In genomic region chr19:6671960-6672359, GRCh38 we compare ENCODE assay signal across 29 cellular contexts. TPM values are rescaled to one million over a fixed set of nuclear protein-coding genes. Genes with fewer than 3 reads are reported as not detected.
DNase-seq lines count a peak whose midpoint lies in the region; ATAC-seq and TF ChIP-seq lines count a peak whose summit lies in the region.
"Had no signal": no experiment of that assay in that cellular context is flagged by ENCODE, and none has a peak within 500 bp of the region (broad histone marks: within the 10 kb centered on the region; RNA-seq: fewer than 3 reads in every experiment).

No MANE protein-coding gene starts in this region.

- no peak overlapping the region for H2AK5ac ChIP-seq in mesenchymal stem cell (ENCODE audit: low read length, severe bottlenecking)
- H2AK5ac ChIP-seq in mesendoderm (ENCODE audit: low read length): no peak overlapping the region

- H3K9me3 ChIP-seq in CD8-positive, alpha-beta memory T cell (ENCODE audit: low read length): no peaks in the 10 kb centered on the region
- H3K9me3 ChIP-seq in mesenchymal stem cell (ENCODE audit: control insufficient read depth, low read length): no peaks in the 10 kb centered on the region
- H3K9me3 ChIP-seq: esophagus muscularis mucosa, heart right ventricle, SJCRH30 had no signal

- no peaks in the 10 kb centered on the region for H3K27me3 ChIP-seq in CD8-positive, alpha-beta memory T cell (ENCODE audit: insufficient read depth, low read length, poor library complexity, severe bottlenecking)
- H3K27me3 ChIP-seq in mesenchymal stem cell (ENCODE audit: control insufficient read depth in 1 of 2, insufficient read depth in 1 of 2, low read length in 2 of 2) (peaks cover 0 to 8% of the 10 kb centered on the region in 2 experiments), mesendoderm (ENCODE audit: insufficient read depth, low read length, poor library complexity) (no peaks in the 10 kb centered on the region)
- H3K27me3 ChIP-seq: neural progenitor cell, SJCRH30 had no signal

- H3K4me3 ChIP-seq in CD8-positive, alpha-beta memory T cell (ENCODE audit: low read length): no peak overlapping the region
- H3K4me3 ChIP-seq in mesenchymal stem cell (ENCODE audit: insufficient read depth in 1 of 2, low read depth in 1 of 2, low read length in 2 of 2) (no peak overlapping the region), mesendoderm (ENCODE audit: low read length) (no peak overlapping the region)
- H3K4me3 ChIP-seq: esophagus muscularis mucosa, heart right ventricle, lung, neural progenitor cell, SJCRH30 had no signal

- H3K36me3 ChIP-seq in CD8-positive, alpha-beta memory T cell (ENCODE audit: insufficient read depth, low read length): no peaks in the 10 kb centered on the region
- H3K36me3 ChIP-seq in mesenchymal stem cell (ENCODE audit: control insufficient read depth in 1 of 2, insufficient read depth in 2 of 2, low read depth in 1 of 2, low read length in 2 of 2): peaks cover 0 to 4% of the 10 kb centered on the region in 2 experiments
- no peaks in the 10 kb centered on the region for H3K36me3 ChIP-seq in mesendoderm (ENCODE audit: control insufficient read depth, insufficient read depth, low read length)
- H3K36me3 ChIP-seq: esophagus muscularis mucosa, neural progenitor cell, SJCRH30 had no signal

- ATAC-seq in activated naive CD8-positive, alpha-beta T cell treated with anti-CD3 and anti-CD28 coated beads, Interleukin-2, amount 10 ng/mL, durations not matched to agents 7 days and 5 days (ENCODE audit: low read depth): no peak
- no peak for ATAC-seq in natural killer cell
- ATAC-seq: activated CD4-positive, alpha-beta T cell treated with anti-CD3 and anti-CD28 coated beads for 36 hours; activated naive CD4-positive, alpha-beta T cell treated with anti-CD3 and anti-CD28 coated beads, Interleukin-2, amount 50 U/mL, for 72 hours; activated T-cell treated with anti-CD3 and anti-CD28 coated beads, Interleukin-2, amount 50 U/mL, for 72 hours; heart right ventricle; sciatic nerve; stimulated activated naive B cell treated with anti-CD40 and anti-IgM and Interleukin-4, amounts not matched to agents 10 μg/mL and 1 μg/mL and 100 μg/mL, for 72 hours had no signal

- peak overlapping the region; percentile 68 for H3K27ac Mint-ChIP-seq in T-helper 1 cell treated with Interleukin-12 subunit alpha and Interleukin-12 subunit beta and Interleukin-4 antibody, amounts not matched to agents 30 μg/mL and 1 μg/mL, for 36 hours
- H3K27ac Mint-ChIP-seq in CD8-positive, alpha-beta memory T cell: peak overlapping the region in 6 of 8 donors; percentile 10 to 85 (median 61)
- peak overlapping the region; percentile 67 for H3K27ac Mint-ChIP-seq in activated naive CD8-positive, alpha-beta T cell treated with anti-CD3 and anti-CD28 coated beads, Interleukin-2, amount 10 ng/mL, durations not matched to agents 7 days and 5 days
- H3K27ac Mint-ChIP-seq in natural killer cell: no peak overlapping the region
- H3K27ac Mint-ChIP-seq: activated naive CD4-positive, alpha-beta T cell treated with anti-CD3 and anti-CD28 coated beads, Interleukin-2, amount 50 U/mL, for 72 hours; activated T-cell treated with anti-CD3 and anti-CD28 coated beads, Interleukin-2, amount 50 U/mL, for 72 hours; neural progenitor cell; stimulated activated naive B cell treated with anti-CD40 and anti-IgM and Interleukin-4, amounts not matched to agents 10 μg/mL and 1 μg/mL and 100 μg/mL, for 72 hours had no signal

- POLR2A ChIA-PET in CD8-positive, alpha-beta memory T cell (lab: Charles Lee): no interaction called here
- POLR2A ChIA-PET in activated naive CD8-positive, alpha-beta T cell treated with anti-CD3 and anti-CD28 coated beads, Interleukin-2, amount 10 ng/mL, durations not matched to agents 7 days and 5 days (lab: Charles Lee): interaction anchor here (0.7 kb wide), 1 partner anchor 65 kb away, joined by 3 read pairs; no protein-coding TSS in a partner anchor
- POLR2A ChIA-PET in RWPE1 (lab: Yijun Ruan, JAX; ENCODE audit: low non-redundant PET): interaction anchor here (0.7 kb wide), 1 partner anchor 309 kb away, joined by 5 read pairs; no protein-coding TSS in a partner anchor

- H3K4me1 Mint-ChIP-seq in T-helper 1 cell treated with Interleukin-12 subunit alpha and Interleukin-12 subunit beta and Interleukin-4 antibody, amounts not matched to agents 30 μg/mL and 1 μg/mL, for 36 hours (ENCODE audit: low read depth): peaks cover 54% of the 10 kb centered on the region
- H3K4me1 Mint-ChIP-seq in CD8-positive, alpha-beta memory T cell: peaks cover 59 to 79% (median 75%) of the 10 kb centered on the region in 3 donors
- peaks cover 38% of the 10 kb centered on the region for H3K4me1 Mint-ChIP-seq in activated naive CD8-positive, alpha-beta T cell treated with anti-CD3 and anti-CD28 coated beads, Interleukin-2, amount 10 ng/mL, durations not matched to agents 7 days and 5 days
- H3K4me1 Mint-ChIP-seq in natural killer cell: peaks cover 46 to 62% of the 10 kb centered on the region in 2 donors

- peaks cover 44% of the 10 kb centered on the region for H3K4me1 ChIP-seq in CD8-positive, alpha-beta memory T cell (ENCODE audit: insufficient read depth, low read length)
- H3K4me1 ChIP-seq in mesenchymal stem cell (ENCODE audit: control insufficient read depth, insufficient read depth, low read depth, low read length) (peaks cover 11% of the 10 kb centered on the region), mesendoderm (ENCODE audit: control insufficient read depth, low read depth, low read length) (peaks cover 7% of the 10 kb centered on the region)
- H3K4me1 ChIP-seq: neural progenitor cell, SJCRH30 had no signal

- CTCF ChIA-PET in CD8-positive, alpha-beta memory T cell (lab: Charles Lee): interaction anchor here (1.7 kb wide), 1 partner anchor 17 kb away, joined by 4 read pairs; no protein-coding TSS in a partner anchor
- CTCF ChIA-PET in RWPE1 (lab: Yijun Ruan, JAX): interaction anchor here (0.5 to 0.7 kb wide), 3 partner anchors 40 to 1354 kb away, joined by 3 to 6 read pairs (median 3); no protein-coding TSS in a partner anchor

- no peak overlapping the region for H2AFZ ChIP-seq in mesenchymal stem cell (ENCODE audit: low read depth, low read length)
- H2AFZ ChIP-seq: neural progenitor cell had no signal

- no peaks in the 10 kb centered on the region for H3K79me2 ChIP-seq in mesendoderm (ENCODE audit: control insufficient read depth, insufficient read depth, low read length)

- no peaks in the 10 kb centered on the region for H3K79me1 ChIP-seq in mesenchymal stem cell (replicated peaks; ENCODE audit: low read length, poor library complexity, severe bottlenecking)
- H3K79me1 ChIP-seq in mesendoderm (ENCODE audit: low read length): no peaks in the 10 kb centered on the region

- H2BK12ac ChIP-seq in mesenchymal stem cell (ENCODE audit: low read length in 2 of 2): no peak overlapping the region

- H3K27me3 Mint-ChIP-seq in T-helper 1 cell treated with Interleukin-12 subunit alpha and Interleukin-12 subunit beta and Interleukin-4 antibody, amounts not matched to agents 30 μg/mL and 1 μg/mL, for 36 hours (ENCODE audit: low read depth): peaks cover 7% of the 10 kb centered on the region
- peaks cover 0 to 6% of the 10 kb centered on the region in 2 donors for H3K27me3 Mint-ChIP-seq in CD8-positive, alpha-beta memory T cell
- no peaks in the 10 kb centered on the region for H3K27me3 Mint-ChIP-seq in activated naive CD8-positive, alpha-beta T cell treated with anti-CD3 and anti-CD28 coated beads, Interleukin-2, amount 10 ng/mL, durations not matched to agents 7 days and 5 days
- no peaks in the 10 kb centered on the region for H3K27me3 Mint-ChIP-seq in natural killer cell (ENCODE audit: low read depth in 2 of 2)
- H3K27me3 Mint-ChIP-seq: activated CD4-positive, alpha-beta T cell treated with anti-CD3 and anti-CD28 coated beads for 36 hours had no signal

- H4K5ac ChIP-seq in mesendoderm (ENCODE audit: low read length): no peak overlapping the region

- no peak overlapping the region for H3K4me2 ChIP-seq in mesenchymal stem cell (ENCODE audit: low read length, poor library complexity, severe bottlenecking)
- H3K4me2 ChIP-seq in mesendoderm (ENCODE audit: low read length): no peak overlapping the region
- H3K4me2 ChIP-seq: neural progenitor cell had no signal

- DNase-seq in T-helper 1 cell (no peak), natural killer cell (no peak), mesenchymal stem cell (no peak), mesendoderm (no peak), RWPE1 (ENCODE audit: low spot score) (no peak)
- DNase-seq in CD8-positive, alpha-beta memory T cell: no peak
- DNase-seq in activated naive CD8-positive, alpha-beta T cell treated with anti-CD3 and anti-CD28 coated beads, Interleukin-2, amount 10 ng/mL, durations not matched to agents 7 days and 5 days: no peak
- DNase-seq: activated CD4-positive, alpha-beta T cell treated with anti-CD3 and anti-CD28 coated beads for 36 hours; activated T-cell treated with anti-CD3 and anti-CD28 coated beads, Interleukin-2, amount 50 U/mL, for 72 hours; caudate nucleus; foreskin melanocyte; GDM1; H7; heart right ventricle; NCI-H1105; NCI-H1930; NCI-H2227 treated with DMSO at 0.1 percent for 48 hours; NCI-H69; SJCRH30; stimulated activated CD4-positive, alpha-beta T cell treated with anti-CD3 and anti-CD28 coated beads, Interleukin-4, amount 100 ng/mL, for 4 hours; stimulated activated naive B cell treated with anti-CD40 and anti-IgM and Interleukin-4, amounts not matched to agents 10 μg/mL and 1 μg/mL and 100 μg/mL, for 72 hours had no signal

- WGBS in mesenchymal stem cell: 62% methylated on average over 4 of the region's 4 CpGs
- WGBS in mesendoderm (ENCODE audit: extremely low coverage, insufficient coverage, low lambda C conversion rate): no CpG with 5 or more reads among the region's 4 CpGs

- H4K8ac ChIP-seq in mesenchymal stem cell (ENCODE audit: low read length): no peak overlapping the region
- no peak overlapping the region for H4K8ac ChIP-seq in mesendoderm (ENCODE audit: low read depth, low read length)

- H3K23ac ChIP-seq in mesenchymal stem cell (ENCODE audit: low read length in 2 of 2) (no peak overlapping the region), mesendoderm (ENCODE audit: low read length) (no peak overlapping the region)

- no peak overlapping the region for H3K14ac ChIP-seq in mesenchymal stem cell (ENCODE audit: low read length in 2 of 2)

- H3K36me3 Mint-ChIP-seq in T-helper 1 cell treated with Interleukin-12 subunit alpha and Interleukin-12 subunit beta and Interleukin-4 antibody, amounts not matched to agents 30 μg/mL and 1 μg/mL, for 36 hours (ENCODE audit: low read depth): peaks cover 8% of the 10 kb centered on the region
- H3K36me3 Mint-ChIP-seq in CD8-positive, alpha-beta memory T cell: peaks cover 0 to 20% (median 14%) of the 10 kb centered on the region in 3 donors
- H3K36me3 Mint-ChIP-seq in activated naive CD8-positive, alpha-beta T cell treated with anti-CD3 and anti-CD28 coated beads, Interleukin-2, amount 10 ng/mL, durations not matched to agents 7 days and 5 days: peaks cover 10% of the 10 kb centered on the region
- no peaks in the 10 kb centered on the region for H3K36me3 Mint-ChIP-seq in natural killer cell
- H3K36me3 Mint-ChIP-seq: neural progenitor cell; stimulated activated naive B cell treated with anti-CD40 and anti-IgM and Interleukin-4, amounts not matched to agents 10 μg/mL and 1 μg/mL and 100 μg/mL, for 72 hours had no signal

- H2BK15ac ChIP-seq in mesenchymal stem cell (ENCODE audit: low read depth, poor library complexity, severe bottlenecking) (no peak overlapping the region), mesendoderm (replicated peaks; ENCODE audit: low read depth) (no peak overlapping the region)

- no peaks in the 10 kb centered on the region for H3K9me3 Mint-ChIP-seq in T-helper 1 cell treated with Interleukin-12 subunit alpha and Interleukin-12 subunit beta and Interleukin-4 antibody, amounts not matched to agents 30 μg/mL and 1 μg/mL, for 36 hours
- H3K9me3 Mint-ChIP-seq in CD8-positive, alpha-beta memory T cell: peaks cover 0 to 2% (median 0%) of the 10 kb centered on the region in 5 donors
- H3K9me3 Mint-ChIP-seq in activated naive CD8-positive, alpha-beta T cell treated with anti-CD3 and anti-CD28 coated beads, Interleukin-2, amount 10 ng/mL, durations not matched to agents 7 days and 5 days: no peaks in the 10 kb centered on the region
- no peaks in the 10 kb centered on the region for H3K9me3 Mint-ChIP-seq in natural killer cell
- H3K9me3 Mint-ChIP-seq: activated naive CD4-positive, alpha-beta T cell treated with anti-CD3 and anti-CD28 coated beads, Interleukin-2, amount 50 U/mL, for 72 hours; activated T-cell treated with anti-CD3 and anti-CD28 coated beads, Interleukin-2, amount 50 U/mL, for 72 hours; neural progenitor cell; stimulated activated naive B cell treated with anti-CD40 and anti-IgM and Interleukin-4, amounts not matched to agents 10 μg/mL and 1 μg/mL and 100 μg/mL, for 72 hours had no signal

- H3K9ac ChIP-seq in mesenchymal stem cell (ENCODE audit: low read length): no peak overlapping the region
- no peak overlapping the region for H3K9ac ChIP-seq in mesendoderm (ENCODE audit: low read length)
- H3K9ac ChIP-seq: neural progenitor cell had no signal

- no peak overlapping the region for H3K18ac ChIP-seq in mesenchymal stem cell (ENCODE audit: low read depth in 1 of 2, low read length in 2 of 2)
- no peak overlapping the region for H3K18ac ChIP-seq in mesendoderm (ENCODE audit: low read length)

- H4K91ac ChIP-seq in mesenchymal stem cell (ENCODE audit: low read length): no peak overlapping the region

- intact Hi-C loops in natural killer cell (cut with micrococcal nuclease): loop anchor here (2.0 kb wide), 2 partner anchors 17 to 39 kb away; no protein-coding TSS in a partner anchor

- H2BK120ac ChIP-seq in mesenchymal stem cell (ENCODE audit: low read depth, low read length) (no peak overlapping the region), mesendoderm (ENCODE audit: low read depth, low read length) (no peak overlapping the region)

- no peak overlapping the region for H3K56ac ChIP-seq in mesendoderm (ENCODE audit: low read length)

- H3K4me3 Mint-ChIP-seq in T-helper 1 cell treated with Interleukin-12 subunit alpha and Interleukin-12 subunit beta and Interleukin-4 antibody, amounts not matched to agents 30 μg/mL and 1 μg/mL, for 36 hours: no peak overlapping the region
- peak overlapping the region in 3 of 7 donors; percentile 43 to 69 (median 55) for H3K4me3 Mint-ChIP-seq in CD8-positive, alpha-beta memory T cell
- H3K4me3 Mint-ChIP-seq in activated naive CD8-positive, alpha-beta T cell treated with anti-CD3 and anti-CD28 coated beads, Interleukin-2, amount 10 ng/mL, durations not matched to agents 7 days and 5 days: no peak overlapping the region
- H3K4me3 Mint-ChIP-seq in natural killer cell: peak overlapping the region; percentile 41
- H3K4me3 Mint-ChIP-seq: activated CD4-positive, alpha-beta T cell treated with anti-CD3 and anti-CD28 coated beads for 36 hours; neural progenitor cell; stimulated activated naive B cell treated with anti-CD40 and anti-IgM and Interleukin-4, amounts not matched to agents 10 μg/mL and 1 μg/mL and 100 μg/mL, for 72 hours had no signal

- no peak overlapping the region for H3K27ac ChIP-seq in CD8-positive, alpha-beta memory T cell (ENCODE audit: low read depth, low read length)
- no peak overlapping the region for H3K27ac ChIP-seq in mesenchymal stem cell (ENCODE audit: low read length, poor library complexity, severe bottlenecking)
- H3K27ac ChIP-seq in mesendoderm (ENCODE audit: low read depth, low read length): no peak overlapping the region
- no peak overlapping the region for H3K27ac ChIP-seq in RWPE1
- H3K27ac ChIP-seq: 22Rv1, esophagus muscularis mucosa, heart right ventricle, neural progenitor cell, SJCRH30 had no signal

- TF ChIP-seq CTCF in natural killer cell (IDR thresholded peaks at IDR 0.05) (no peak), RWPE1 (conservative IDR thresholded peaks at IDR 0.05; ENCODE audit: low read depth) (no peak)

- H2BK5ac ChIP-seq in mesenchymal stem cell (ENCODE audit: low read depth, low read length, poor library complexity, severe bottlenecking) (no peak overlapping the region), mesendoderm (ENCODE audit: low read length) (no peak overlapping the region)

- H3K4ac ChIP-seq in mesenchymal stem cell (ENCODE audit: low read depth in 1 of 2, low read length in 2 of 2) (no peak overlapping the region), mesendoderm (ENCODE audit: low read depth, low read length) (no peak overlapping the region)

RNA-seq across cellular contexts. Expression of gene TNFSF14, which starts 2.0 kb away (rescaled TPM):
- 100 to 1,000 TPM; 111 to 116 TPM for total RNA-seq in CD8-positive, alpha-beta memory T cell
- 30.7 TPM for polyA plus RNA-seq in CD8-positive, alpha-beta memory T cell
- total RNA-seq in activated naive CD8-positive, alpha-beta T cell treated with anti-CD3 and anti-CD28 coated beads, Interleukin-2, amount 10 ng/mL, durations not matched to agents 7 days and 5 days: 10 to 100 TPM; 30.7 to 33.4 TPM
- total RNA-seq in natural killer cell: 10 to 100 TPM; 10.8 to 20.0 (median 11.8) TPM
- not detected for polyA plus RNA-seq in mesenchymal stem cell (2013, experiment 1 of 2)
- not detected for polyA plus RNA-seq in mesenchymal stem cell (2013, experiment 2 of 2)
- 0.06 TPM for polyA plus RNA-seq in mesendoderm (2013, experiment 1 of 2)
- 0.06 TPM for polyA plus RNA-seq in mesendoderm (2013, experiment 2 of 2)
- total RNA-seq: SJCRH30, temporal lobe had no signal

RNA-seq across cellular contexts. Expression of gene C3, which starts 48.5 kb away (rescaled TPM):
- 1 to 10 TPM; 1.6 to 1.7 TPM for total RNA-seq in CD8-positive, alpha-beta memory T cell
- not detected for polyA plus RNA-seq in CD8-positive, alpha-beta memory T cell
- 1 to 10 TPM; 2.0 to 2.1 TPM for total RNA-seq in activated naive CD8-positive, alpha-beta T cell treated with anti-CD3 and anti-CD28 coated beads, Interleukin-2, amount 10 ng/mL, durations not matched to agents 7 days and 5 days
- total RNA-seq in natural killer cell: 1 to 10 TPM in 1 of 3 donors, under 1 TPM in 1, not detected in 1; 0.38 to 5.5 TPM
- polyA plus RNA-seq in mesenchymal stem cell (2013, experiment 1 of 2): 2.3 TPM
- 2.7 TPM for polyA plus RNA-seq in mesenchymal stem cell (2013, experiment 2 of 2)
- 5.4 TPM for polyA plus RNA-seq in mesendoderm (2013, experiment 1 of 2)
- polyA plus RNA-seq in mesendoderm (2013, experiment 2 of 2): 4.8 TPM
- total RNA-seq: SJCRH30 had no signal

Comparison
In these comparisons a context has a peak if more than half of its experiments do, and no peak if none do; other contexts are left out.
1. H3K27ac Mint-ChIP-seq: peak in T-helper 1 cell treated with Interleukin-12 subunit alpha and Interleukin-12 subunit beta and Interleukin-4 antibody, amounts not matched to agents 30 μg/mL and 1 μg/mL, for 36 hours (single experiment), CD8-positive, alpha-beta memory T cell (6 of 8) and activated naive CD8-positive, alpha-beta T cell treated with anti-CD3 and anti-CD28 coated beads, Interleukin-2, amount 10 ng/mL, durations not matched to agents 7 days and 5 days (single experiment); none in natural killer cell (0 of 2).